13 cellular contexts compared by ENCODE assay signal in genomic region chr12:93851245-93851665, GRCh38.
DNase-seq lines count a peak whose midpoint lies in the region; ATAC-seq lines count a peak whose summit lies in the region.
"Had no signal": no experiment of that assay in that cellular context is flagged by ENCODE, and none has a peak within 500 bp of the region (broad histone marks: within the 10 kb centered on the region; RNA-seq: fewer than 3 reads in every experiment).

No MANE protein-coding gene starts in this region.

- peaks cover 24% of the 10 kb centered on the region for H3K36me3 Mint-ChIP-seq in CD4-positive, CD25-positive, alpha-beta regulatory T cell

- peaks cover 0 to 14% (median 0%) of the 10 kb centered on the region in 7 donors for H3K9me3 Mint-ChIP-seq in CD4-positive, CD25-positive, alpha-beta regulatory T cell

- no peaks in the 10 kb centered on the region for H3K27me3 Mint-ChIP-seq in CD4-positive, CD25-positive, alpha-beta regulatory T cell

- intact Hi-C loops in left colon (cut with DNase I, micrococcal nuclease) = no loop called here

- no peak overlapping the region for H3K4me3 ChIP-seq in CD4-positive, CD25-positive, alpha-beta regulatory T cell (ENCODE audit: low read depth, low read length)
- H3K4me3 ChIP-seq: SJSA1 had no signal

- peaks cover 17 to 46% (median 28%) of the 10 kb centered on the region in 4 donors for H3K4me1 Mint-ChIP-seq in CD4-positive, CD25-positive, alpha-beta regulatory T cell

- H3K27ac Mint-ChIP-seq in CD4-positive, CD25-positive, alpha-beta regulatory T cell = peak overlapping the region in 1 of 3 donors; percentile 57

- no peak overlapping the region for H3K4me3 Mint-ChIP-seq in CD4-positive, CD25-positive, alpha-beta regulatory T cell

- peak; percentile 32 to 41 for ATAC-seq in CD4-positive, CD25-positive, alpha-beta regulatory T cell (ENCODE audit: low read depth in 2 of 2)
- ATAC-seq in GM18873 (IDR thresholded peaks at IDR 0.05; ENCODE audit: low FRiP score, unreplicated experiment) (peak; percentile 31), left colon (peak; percentile 86), GM18868 (IDR thresholded peaks at IDR 0.05; ENCODE audit: unreplicated experiment) (no peak), esophagus mucosa (no peak)

- no peaks in the 10 kb centered on the region for H3K27me3 ChIP-seq in CD4-positive, CD25-positive, alpha-beta regulatory T cell (ENCODE audit: control insufficient read depth, insufficient read depth, low read length)
- H3K27me3 ChIP-seq: SJSA1 had no signal

- no peaks in the 10 kb centered on the region for H3K9me3 ChIP-seq in CD4-positive, CD25-positive, alpha-beta regulatory T cell (ENCODE audit: control insufficient read depth in 2 of 2, low read length in 2 of 2)
- H3K9me3 ChIP-seq: SJSA1 had no signal

- DNase-seq in CD4-positive, CD25-positive, alpha-beta regulatory T cell = peak in 2 of 3 donors; percentile 18 to 64
- DNase-seq in OCI-M1 (lab: John Stamatoyannopoulos, UW) (peak; percentile 13), left colon (peak in 1 of 2 donors; percentile 21), cerebellum (ENCODE audit: low spot score) (no peak), T1000 (lab: John Stamatoyannopoulos, UW) (no peak)
- DNase-seq: amniotic stem cell; COR-L47; NCI-H1694 treated with DMSO at 0.1 percent for 48 hours; stimulated activated CD4-positive, alpha-beta T cell treated with anti-CD3 and anti-CD28 coated beads, Interleukin-4, amount 100 ng/mL, for 4 hours had no signal

- no peaks in the 10 kb centered on the region for H3K36me3 ChIP-seq in CD4-positive, CD25-positive, alpha-beta regulatory T cell (ENCODE audit: control insufficient read depth, insufficient read depth, low read length)
- H3K36me3 ChIP-seq: SJSA1 had no signal

- peaks cover 24% of the 10 kb centered on the region for H3K4me1 ChIP-seq in CD4-positive, CD25-positive, alpha-beta regulatory T cell (ENCODE audit: control insufficient read depth, insufficient read depth, low read length, poor library complexity, severe bottlenecking)
- H3K4me1 ChIP-seq: SJSA1 had no signal

- peak overlapping the region; percentile 30 for H3K27ac ChIP-seq in CD4-positive, CD25-positive, alpha-beta regulatory T cell (ENCODE audit: insufficient read depth, low read length, poor library complexity, severe bottlenecking)
- H3K27ac ChIP-seq: SJSA1 had no signal

Comparison
In these comparisons a context has a peak if more than half of its experiments do, and no peak if none do; other contexts are left out.
1. ATAC-seq: peak in CD4-positive, CD25-positive, alpha-beta regulatory T cell (2 of 2), GM18873 (single experiment) and left colon (single experiment); none in GM18868 (single experiment) and esophagus mucosa (single experiment).
2. DNase-seq: peak in CD4-positive, CD25-positive, alpha-beta regulatory T cell (2 of 3) and OCI-M1 (single experiment); none in cerebellum (single experiment) and T1000 (single experiment).